In genomic region chr1:48917070-48917454, GRCh38 we compare ENCODE assay signal across 19 cellular contexts.
"Had no signal": no experiment of that assay in that cellular context is flagged by ENCODE, and none has a peak within 500 bp of the region (broad histone marks: within the 10 kb centered on the region; RNA-seq: fewer than 3 reads in every experiment).

No MANE protein-coding gene starts in this region.

- H3K36me3 ChIP-seq: esophagus squamous epithelium, left lung, neutrophil, prostate gland, right atrium auricular region, tibial artery had no signal

- H3K9me3 ChIP-seq: esophagus squamous epithelium, left lung, mucosa of descending colon, neutrophil, prostate gland, right atrium auricular region, testis, tibial artery had no signal

- H3K4me1 ChIP-seq: esophagus squamous epithelium, left lung, prostate gland, right atrium auricular region, testis had no signal

- H3K27ac ChIP-seq: coronary artery, esophagus squamous epithelium, left lung, neutrophil, prostate gland, right atrium auricular region, testis, tibial artery had no signal

- DNase-seq: effector memory CD4-positive, alpha-beta T cell; esophagus squamous epithelium; left cardiac atrium; left lung; mucosa of descending colon; naive B cell; stimulated activated CD4-positive, alpha-beta T cell treated with anti-CD3 and anti-CD28 coated beads, Interleukin-2, amount 100 ng/mL, for 24 hours; stimulated activated CD4-positive, alpha-beta T cell treated with anti-CD3 and anti-CD28 coated beads, Interleukin-4, amount 100 ng/mL, for 24 hours; stimulated activated naive CD8-positive, alpha-beta T cell treated with anti-CD3 and anti-CD28 coated beads, Interleukin-15, Interleukin-2, amounts not matched to agents 100 U/mL and 50 U/mL, for 24 hours; tibial artery had no signal

- ATAC-seq: left cardiac atrium; mucosa of descending colon; natural killer cell treated with Interleukin-12 subunit alpha and Interleukin-12 subunit beta and Interleukin-15 and Interleukin-18, amount 100 ng/mL, for 72 hours; sciatic nerve; stimulated activated memory B cell treated with anti-CD40 and anti-IgM and Interleukin-4, amounts not matched to agents 10 μg/mL and 1 μg/mL and 100 μg/mL, for 72 hours; stimulated activated naive CD8-positive, alpha-beta T cell treated with anti-CD3 and anti-CD28 coated beads, Interleukin-15, Interleukin-2, amounts not matched to agents 100 U/mL and 50 U/mL, for 24 hours had no signal

- H3K4me3 ChIP-seq: coronary artery, esophagus squamous epithelium, left lung, mucosa of descending colon, prostate gland, right atrium auricular region, smooth muscle cell, testis, tibial artery had no signal
